Comparison of ENCODE assay signal across 1 cellular context in genomic region chr2:201260302-201260800, GRCh38.
TF ChIP-seq lines count a peak whose summit lies in the region.

TSS of gene CASP8 (plus strand) at chr2:201260536. CDS start at chr2:201266487, 5,951 bp downstream.

TF ChIP-seq in H1, 55 proteins besides CTCF, POLR2A, EP300 and RAD21:
- no peak for TF ChIP-seq TBP (IDR thresholded peaks at IDR 0.05; ENCODE audit: low read depth, low read length)
- TF ChIP-seq GABPA (IDR thresholded peaks at IDR 0.05; ENCODE audit: borderline replicate concordance, insufficient read depth, low read length): no peak
- TF ChIP-seq SP1 (IDR thresholded peaks at IDR 0.05; ENCODE audit: low read depth, low read length): no peak
- TF ChIP-seq CBX5 (IDR thresholded peaks at IDR 0.05; ENCODE audit: low read depth, low read length): no peak
- TF ChIP-seq BCL11A (IDR thresholded peaks at IDR 0.05; ENCODE audit: low read depth in 2 of 2, low read length in 2 of 2): no peak
- no peak for TF ChIP-seq RXRA (IDR thresholded peaks at IDR 0.05; ENCODE audit: insufficient read depth, low read depth, low read length)
- TF ChIP-seq BACH1 (IDR thresholded peaks at IDR 0.05; ENCODE audit: low read length): no peak
- no peak for TF ChIP-seq NANOG (IDR thresholded peaks at IDR 0.05; ENCODE audit: insufficient read depth, low read depth, low read length, poor library complexity, severe bottlenecking)
- TF ChIP-seq CHD2 (IDR thresholded peaks at IDR 0.05; ENCODE audit: low read length): no peak
- TF ChIP-seq KDM1A (IDR thresholded peaks at IDR 0.05; ENCODE audit: borderline replicate concordance, low read length): no peak
- no peak for TF ChIP-seq TAF7 (optimal IDR thresholded peaks at IDR 0.05; ENCODE audit: borderline replicate concordance, low read depth, low read length)
- no peak for TF ChIP-seq BRCA1 (IDR thresholded peaks at IDR 0.05; ENCODE audit: low read depth, low read length)
- TF ChIP-seq EZH2 (IDR thresholded peaks at IDR 0.05; ENCODE audit: low read depth, low read length, severe bottlenecking): no peak
- TF ChIP-seq SAP30 (IDR thresholded peaks at IDR 0.05; ENCODE audit: insufficient read depth, insufficient replicate concordance, low read length): no peak
- no peak for TF ChIP-seq HDAC6 (IDR thresholded peaks at IDR 0.05; ENCODE audit: low read depth, low read length)
- TF ChIP-seq TCF12 (IDR thresholded peaks at IDR 0.05; ENCODE audit: low read depth, low read length): no peak
- no peak for TF ChIP-seq NRF1 (IDR thresholded peaks at IDR 0.05; ENCODE audit: low read depth, low read length)
- no peak for TF ChIP-seq SUZ12 (IDR thresholded peaks at IDR 0.05; ENCODE audit: low read length)
TF ChIP-seq in H1: peak in this region for 0.
